In genomic region chr6:161836643-161837448, GRCh38 we compare ENCODE assay signal across 14 cellular contexts.
A peak's percentile ranks its signal among the peaks of the same experiment; 100 is the strongest.
DNase-seq lines count a peak whose midpoint lies in the region; ATAC-seq and TF ChIP-seq lines count a peak whose summit lies in the region.
"Had no signal": no experiment of that assay in that cellular context is flagged by ENCODE, and none has a peak within 500 bp of the region (broad histone marks: within the 10 kb centered on the region; RNA-seq: fewer than 3 reads in every experiment).

No MANE protein-coding gene starts in this region.

- H3K4me3 Mint-ChIP-seq in chondrocyte (ENCODE audit: unreplicated experiment) (no peak overlapping the region), mesothelial cell of epicardium (no peak overlapping the region)
- no peak overlapping the region for H3K4me3 Mint-ChIP-seq in CD4-positive, alpha-beta T cell
- H3K4me3 Mint-ChIP-seq: activated naive CD8-positive, alpha-beta T cell treated with anti-CD3 and anti-CD28 coated beads, Interleukin-2, amount 10 ng/mL, durations not matched to agents 7 days and 5 days had no signal

- 83 to 90% (median 85%) methylated on average over 15 of the region's 15 CpGs for WGBS in spleen, 5 donors

- H3K36me3 Mint-ChIP-seq in chondrocyte (ENCODE audit: low read depth) (no peaks in the 10 kb centered on the region), mesothelial cell of epicardium (no peaks in the 10 kb centered on the region)
- no peaks in the 10 kb centered on the region for H3K36me3 Mint-ChIP-seq in CD4-positive, alpha-beta T cell (ENCODE audit: low read depth)
- H3K36me3 Mint-ChIP-seq: activated naive CD8-positive, alpha-beta T cell treated with anti-CD3 and anti-CD28 coated beads, Interleukin-2, amount 10 ng/mL, durations not matched to agents 7 days and 5 days had no signal

- no peak for ATAC-seq in CD4-positive, alpha-beta T cell (ENCODE audit: poor library complexity)
- ATAC-seq in HG02852 (IDR thresholded peaks at IDR 0.05; ENCODE audit: unreplicated experiment): no peak
- ATAC-seq: left lung had no signal

- peaks cover 38% of the 10 kb centered on the region for H3K4me1 Mint-ChIP-seq in chondrocyte (ENCODE audit: low read depth)
- H3K4me1 Mint-ChIP-seq in mesothelial cell of epicardium: peaks cover 38% of the 10 kb centered on the region
- no peaks in the 10 kb centered on the region for H3K4me1 Mint-ChIP-seq in CD4-positive, alpha-beta T cell (ENCODE audit: low read depth)
- H3K4me1 Mint-ChIP-seq: activated naive CD8-positive, alpha-beta T cell treated with anti-CD3 and anti-CD28 coated beads, Interleukin-2, amount 10 ng/mL, durations not matched to agents 7 days and 5 days had no signal

- H3K4me3 ChIP-seq in Loucy (ENCODE audit: low read length, poor library complexity, severe bottlenecking) (no peak overlapping the region), spleen (no peak overlapping the region)
- H3K4me3 ChIP-seq: left lung, sigmoid colon had no signal

- H3K4me1 ChIP-seq in Loucy (ENCODE audit: insufficient read depth, low read length, poor library complexity, severe bottlenecking): no peaks in the 10 kb centered on the region
- H3K4me1 ChIP-seq in spleen: no peaks in the 10 kb centered on the region
- H3K4me1 ChIP-seq: left lung had no signal

- CTCF ChIA-PET in CD4-positive, alpha-beta T cell (lab: Charles Lee): no interaction called here

- no peaks in the 10 kb centered on the region for H3K27me3 ChIP-seq in Loucy (ENCODE audit: insufficient read depth, low read length, poor library complexity, severe bottlenecking)
- no peaks in the 10 kb centered on the region for H3K27me3 ChIP-seq in CD4-positive, alpha-beta T cell (ENCODE audit: control insufficient read depth, insufficient read depth, low read length)
- H3K27me3 ChIP-seq in spleen (replicated peaks in 1 of 7): no peaks in the 10 kb centered on the region
- H3K27me3 ChIP-seq: left lung, sigmoid colon had no signal

- H3F3A ChIP-seq in Loucy (ENCODE audit: low read depth): no peaks in the 10 kb centered on the region

- no peaks in the 10 kb centered on the region for H3K79me2 ChIP-seq in Loucy (ENCODE audit: insufficient read depth, low read length)

- POLR2A ChIA-PET in CD4-positive, alpha-beta T cell (lab: Charles Lee): no interaction called here

- H3K9ac ChIP-seq in Loucy (ENCODE audit: low read depth, low read length, poor library complexity, severe bottlenecking): no peak overlapping the region

- no peaks in the 10 kb centered on the region for H3K36me3 ChIP-seq in Loucy (ENCODE audit: insufficient read depth, low read length)
- no peaks in the 10 kb centered on the region for H3K36me3 ChIP-seq in spleen
- H3K36me3 ChIP-seq: left lung, sigmoid colon had no signal

- no peak overlapping the region for H2AFZ ChIP-seq in Loucy (ENCODE audit: low read length)

- H3K27ac Mint-ChIP-seq in chondrocyte (ENCODE audit: unreplicated experiment): no peak overlapping the region
- no peak overlapping the region for H3K27ac Mint-ChIP-seq in mesothelial cell of epicardium
- H3K27ac Mint-ChIP-seq in CD4-positive, alpha-beta T cell: no peak overlapping the region
- H3K27ac Mint-ChIP-seq: activated naive CD8-positive, alpha-beta T cell treated with anti-CD3 and anti-CD28 coated beads, Interleukin-2, amount 10 ng/mL, durations not matched to agents 7 days and 5 days had no signal

- no peaks in the 10 kb centered on the region for H3K9me2 ChIP-seq in Loucy (replicated peaks; ENCODE audit: low read depth, low read length)

- H3K9me3 Mint-ChIP-seq in chondrocyte (ENCODE audit: low read depth): no peaks in the 10 kb centered on the region
- H3K9me3 Mint-ChIP-seq in mesothelial cell of epicardium: peaks cover 3% of the 10 kb centered on the region
- H3K9me3 Mint-ChIP-seq in CD4-positive, alpha-beta T cell: no peaks in the 10 kb centered on the region
- H3K9me3 Mint-ChIP-seq: activated naive CD8-positive, alpha-beta T cell treated with anti-CD3 and anti-CD28 coated beads, Interleukin-2, amount 10 ng/mL, durations not matched to agents 7 days and 5 days had no signal

- H3K9me3 ChIP-seq in Loucy (ENCODE audit: insufficient read depth, low read depth, low read length) (peaks cover 4% of the 10 kb centered on the region; the same call in 1 of the 2 replicates), spleen (no peaks in the 10 kb centered on the region)
- no peaks in the 10 kb centered on the region for H3K9me3 ChIP-seq in CD4-positive, alpha-beta T cell (ENCODE audit: control insufficient read depth, low read length)
- H3K9me3 ChIP-seq: left lung, sigmoid colon had no signal

- no peak overlapping the region for H3K27ac ChIP-seq in CD4-positive, alpha-beta T cell (ENCODE audit: low read depth, low read length)
- no peak overlapping the region for H3K27ac ChIP-seq in spleen
- H3K27ac ChIP-seq: left lung, sigmoid colon had no signal

- intact Hi-C loops in CD4-positive, alpha-beta T cell (cut with DNase I, micrococcal nuclease): no loop called here
- intact Hi-C loops in spleen (cut with DNase I; ENCODE audit: low total_unique reads): no loop called here

- no peaks in the 10 kb centered on the region for H3K27me3 Mint-ChIP-seq in chondrocyte (ENCODE audit: low read depth)
- H3K27me3 Mint-ChIP-seq in mesothelial cell of epicardium (ENCODE audit: low read depth): peaks cover 6% of the 10 kb centered on the region
- H3K27me3 Mint-ChIP-seq in CD4-positive, alpha-beta T cell: no peaks in the 10 kb centered on the region
- H3K27me3 Mint-ChIP-seq: activated naive CD8-positive, alpha-beta T cell treated with anti-CD3 and anti-CD28 coated beads, Interleukin-2, amount 10 ng/mL, durations not matched to agents 7 days and 5 days had no signal

- no peak for TF ChIP-seq POLR2A in spleen (IDR thresholded peaks at IDR 0.05)

- TF ChIP-seq CTCF in Loucy (conservative IDR thresholded peaks at IDR 0.05; ENCODE audit: low read length): peak; percentile 38
- TF ChIP-seq CTCF in chondrocyte (IDR thresholded peaks at IDR 0.05): peak; percentile 87
- TF ChIP-seq CTCF in mesothelial cell of epicardium (IDR thresholded peaks at IDR 0.05; ENCODE audit: unreplicated experiment): peak; percentile 40
- no peak for TF ChIP-seq CTCF in CD4-positive, alpha-beta T cell (IDR thresholded peaks at IDR 0.05)
- no peak for TF ChIP-seq CTCF in spleen (IDR thresholded peaks at IDR 0.05 in 8 of 11, conservative IDR thresholded peaks at IDR 0.05 in 3 of 11)

- H3K4me2 ChIP-seq in Loucy (ENCODE audit: low read depth, low read length, poor library complexity, severe bottlenecking): no peak overlapping the region

- DNase-seq in Ammon's horn (ENCODE audit: low spot score) (peak; percentile 41), chondrocyte (ENCODE audit: low spot score) (no peak), mesothelial cell of epicardium (ENCODE audit: low spot score in 2 of 2, unreplicated experiment in 2 of 2) (no peak), spleen (no peak), SHP77 treated with DMSO at 0.1 percent for 48 hours (lab: John Stamatoyannopoulos, UW) (no peak)
- DNase-seq in CD4-positive, alpha-beta T cell: no peak
- DNase-seq: activated naive CD8-positive, alpha-beta T cell treated with anti-CD3 and anti-CD28 coated beads, Interleukin-2, amount 10 ng/mL, durations not matched to agents 7 days and 5 days; COR-L47; KBM-7; left lung; NCI-H446 treated with DMSO at 0.1 percent for 48 hours; sigmoid colon had no signal

- no peaks in the 10 kb centered on the region for H4K20me1 ChIP-seq in Loucy (ENCODE audit: insufficient read depth, low read length, poor library complexity, severe bottlenecking)

Comparison
In these comparisons a context has a peak if more than half of its experiments do, and no peak if none do; other contexts are left out.
1. CTCF ChIP-seq: peak in Loucy (single experiment), chondrocyte (single experiment) and mesothelial cell of epicardium (single experiment); none in CD4-positive, alpha-beta T cell (single experiment) and spleen (0 of 11).